8 cellular contexts compared by ENCODE assay signal in genomic region chr4:51906167-51906647, GRCh38.
A peak's percentile ranks its signal among the peaks of the same experiment; 100 is the strongest.
DNase-seq lines count a peak whose midpoint lies in the region; ATAC-seq lines count a peak whose summit lies in the region.

No MANE protein-coding gene starts in this region.

- no peak overlapping the region for H4K8ac ChIP-seq in mesendoderm (ENCODE audit: low read depth, low read length)

- H3K36me3 ChIP-seq in mesendoderm (ENCODE audit: control insufficient read depth, insufficient read depth, low read length) (peaks cover 4% of the 10 kb centered on the region), H7 (replicated peaks; ENCODE audit: control insufficient read depth, insufficient read depth, low read length) (peaks cover 11% of the 10 kb centered on the region)

- peak overlapping the region; percentile 29 for H4K5ac ChIP-seq in mesendoderm (ENCODE audit: low read length)

- H3K79me1 ChIP-seq in mesendoderm (ENCODE audit: low read length): peaks cover 2% of the 10 kb centered on the region

- no peak overlapping the region for H3K56ac ChIP-seq in mesendoderm (ENCODE audit: low read length)

- DNase-seq in NCI-H774 (lab: John Stamatoyannopoulos, UW) (peak; percentile 18), mesendoderm (no peak), H7 (no peak), NCI-H1436 (lab: John Stamatoyannopoulos, UW) (no peak), NCI-H226 (no peak), NCI-H1694 (lab: John Stamatoyannopoulos, UW) (no peak)

- no peak overlapping the region for H3K4me2 ChIP-seq in mesendoderm (ENCODE audit: low read length)

- H3K23ac ChIP-seq in mesendoderm (ENCODE audit: low read length): no peak overlapping the region

- WGBS in mesendoderm (ENCODE audit: extremely low coverage, insufficient coverage, low lambda C conversion rate): 100% methylated on average over 2 of the region's 5 CpGs

- no peak overlapping the region for H3K4me3 ChIP-seq in mesendoderm (ENCODE audit: low read length)
- no peak overlapping the region for H3K4me3 ChIP-seq in H7 (ENCODE audit: insufficient read depth, low read depth, low read length)

- H3K27me3 ChIP-seq in mesendoderm (ENCODE audit: insufficient read depth, low read length, poor library complexity) (no peaks in the 10 kb centered on the region), H7 (ENCODE audit: control insufficient read depth, insufficient read depth, low read length) (no peaks in the 10 kb centered on the region)

- H3K9ac ChIP-seq in mesendoderm (ENCODE audit: low read length): no peak overlapping the region

- H3K79me2 ChIP-seq in mesendoderm (ENCODE audit: control insufficient read depth, insufficient read depth, low read length): no peaks in the 10 kb centered on the region

- no peak overlapping the region for H2BK15ac ChIP-seq in mesendoderm (replicated peaks; ENCODE audit: low read depth)

- no peak overlapping the region for H3K18ac ChIP-seq in mesendoderm (ENCODE audit: low read length)

- no peak overlapping the region for H3K4ac ChIP-seq in mesendoderm (ENCODE audit: low read depth, low read length)

- no peak overlapping the region for H3K27ac ChIP-seq in mesendoderm (ENCODE audit: low read depth, low read length)

- H2AK5ac ChIP-seq in mesendoderm (ENCODE audit: low read length): no peak overlapping the region

- H2BK120ac ChIP-seq in mesendoderm (ENCODE audit: low read depth, low read length): no peak overlapping the region

- ATAC-seq in GM18861 (IDR thresholded peaks at IDR 0.05; ENCODE audit: unreplicated experiment): peak; percentile 97
- ATAC-seq in HG02588 (IDR thresholded peaks at IDR 0.05; ENCODE audit: unreplicated experiment): peak; percentile 98

- H2BK5ac ChIP-seq in mesendoderm (ENCODE audit: low read length): no peak overlapping the region

- peaks cover 1% of the 10 kb centered on the region for H3K4me1 ChIP-seq in mesendoderm (ENCODE audit: control insufficient read depth, low read depth, low read length)
